In genomic region chr5:133049726-133050048, GRCh38 we compare ENCODE assay signal across 9 cellular contexts. TPM values are rescaled to one million over a fixed set of nuclear protein-coding genes. Genes with fewer than 3 reads are reported as not detected.
DNase-seq lines count a peak whose midpoint lies in the region; ATAC-seq, FAIRE-seq and TF ChIP-seq lines count a peak whose summit lies in the region.
"Had no signal": no experiment of that assay in that cellular context is flagged by ENCODE, and none has a peak within 500 bp of the region (broad histone marks: within the 10 kb centered on the region; RNA-seq: fewer than 3 reads in every experiment).

No MANE protein-coding gene starts in this region.

- H3K4me2 ChIP-seq in astrocyte (ENCODE audit: low read length), result peak overlapping the region; percentile 40

- peak overlapping the region; percentile 11 for H3K9ac ChIP-seq in astrocyte (ENCODE audit: low read length)

- H3K9me3 Mint-ChIP-seq in astrocyte (ENCODE audit: unreplicated experiment) (peaks cover 2% of the 10 kb centered on the region), nephron (no peaks in the 10 kb centered on the region)

- H3K27me3 ChIP-seq in astrocyte (ENCODE audit: insufficient read depth, low read length), result no peaks in the 10 kb centered on the region

- H3K36me3 ChIP-seq in astrocyte (ENCODE audit: insufficient read depth, low read length), result no peaks in the 10 kb centered on the region

- H3K4me1 Mint-ChIP-seq in astrocyte (ENCODE audit: low read depth, unreplicated experiment) (peaks cover 19% of the 10 kb centered on the region), nephron (peaks cover 46% of the 10 kb centered on the region)

- H3K4me3 ChIP-seq in LNCaP clone FGC (ENCODE audit: low read depth, low read length) (peak overlapping the region; percentile 32; the same call in 1 of the 2 replicates), astrocyte (ENCODE audit: insufficient read depth, low read depth, low read length) (no peak overlapping the region)

- peaks cover 25% of the 10 kb centered on the region for H4K20me1 ChIP-seq in astrocyte (ENCODE audit: insufficient read depth, low read length)

- H3K4me1 ChIP-seq in astrocyte (ENCODE audit: insufficient read depth, low read length), result peaks cover 12% of the 10 kb centered on the region

- H3K4me3 Mint-ChIP-seq in astrocyte (ENCODE audit: unreplicated experiment), result no peak overlapping the region
- peak overlapping the region; percentile 72 to 84 (median 83) for H3K4me3 Mint-ChIP-seq in nephron

- peak overlapping the region; percentile 19 for H3K27ac ChIP-seq in astrocyte (ENCODE audit: low read depth, low read length)

- DNase-seq in DMS 273 (lab: John Stamatoyannopoulos, UW; ENCODE audit: unreplicated experiment) (peak; percentile 78), LNCaP clone FGC (ENCODE audit: low read depth) (peak; percentile 87), astrocyte (ENCODE audit: low read depth) (no peak), D341Med (ENCODE audit: low spot score) (no peak), NCI-H1694 (lab: John Stamatoyannopoulos, UW) (no peak), iPS-NIHi11 (ENCODE audit: low spot score) (no peak)
- DNase-seq: GOT3 had no signal

- no peak for ATAC-seq in GM21515 (IDR thresholded peaks at IDR 0.05; ENCODE audit: unreplicated experiment)

- no peak overlapping the region for H3K27ac Mint-ChIP-seq in astrocyte (ENCODE audit: unreplicated experiment)
- H3K27ac Mint-ChIP-seq in nephron, result peak overlapping the region; percentile 98 to 100 (median 100)

- H3K36me3 Mint-ChIP-seq in astrocyte (ENCODE audit: low read depth, unreplicated experiment) (peaks cover 2% of the 10 kb centered on the region), nephron (ENCODE audit: low read depth) (peaks cover 1% of the 10 kb centered on the region)

- H3K27me3 Mint-ChIP-seq in astrocyte (ENCODE audit: low read depth, unreplicated experiment) (no peaks in the 10 kb centered on the region), nephron (ENCODE audit: low read depth) (no peaks in the 10 kb centered on the region)

- peaks cover 40% of the 10 kb centered on the region for H3K79me2 ChIP-seq in astrocyte (ENCODE audit: insufficient read depth, low read length)

- no peak for FAIRE-seq in astrocyte (lab: Jason Lieb, UNC)

- no peak overlapping the region for H2AFZ ChIP-seq in astrocyte (ENCODE audit: low read depth, low read length)

- H3K9me3 ChIP-seq in astrocyte (ENCODE audit: insufficient read depth, low read depth, low read length), result no peaks in the 10 kb centered on the region

- TF ChIP-seq CTCF in LNCaP clone FGC (IDR thresholded peaks at IDR 0.05; ENCODE audit: control insufficient read depth, extremely low read depth, insufficient read depth) (no peak), astrocyte (IDR thresholded peaks at IDR 0.05; ENCODE audit: insufficient read depth, low read depth, low read length) (no peak), nephron (IDR thresholded peaks at IDR 0.05; ENCODE audit: unreplicated experiment in 3 of 3) (no peak)

RNA-seq across cellular contexts. Expression of gene HSPA4, which starts 2.1 kb away (rescaled TPM):
- 198 and 210 TPM in 2 replicates for total RNA-seq in astrocyte

RNA-seq across cellular contexts. Expression of gene ZCCHC10, which starts 23.3 kb away (rescaled TPM):
- 27.9 and 29.1 TPM in 2 replicates for total RNA-seq in astrocyte

Comparison
In these comparisons a context has a peak if more than half of its experiments do, and no peak if none do; other contexts are left out.
1. DNase-seq: peak in DMS 273 (single experiment) and LNCaP clone FGC (single experiment); none in astrocyte (single experiment), D341Med (single experiment), NCI-H1694 (single experiment) and iPS-NIHi11 (single experiment).